Comparison of ENCODE assay signal across 1 cellular context in the genomic region with DNA sequence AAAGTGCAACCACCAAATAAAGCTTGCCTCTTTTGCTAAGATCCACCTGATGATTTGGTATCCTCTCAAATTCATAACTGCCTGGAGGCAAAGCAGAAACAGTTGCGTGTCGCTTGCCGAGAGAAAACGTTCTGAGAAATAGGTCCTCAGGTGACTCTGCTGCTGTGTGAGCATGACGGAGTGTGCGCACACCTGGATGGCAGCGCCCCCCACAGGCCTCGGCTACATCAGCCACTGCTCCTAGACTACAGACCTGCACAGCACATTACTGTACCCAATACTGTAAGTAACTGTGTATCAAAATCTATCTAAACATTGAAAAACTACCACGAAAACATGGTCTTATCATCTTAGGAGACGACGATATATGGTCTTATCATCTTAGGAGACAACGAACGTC.
TF ChIP-seq lines count a peak whose summit lies in the region.

No MANE protein-coding gene starts in this region.

TF ChIP-seq in HCT116, 20 proteins besides CTCF, POLR2A, EP300 and RAD21 (continued from another document):
- TF ChIP-seq, protein P1, sequence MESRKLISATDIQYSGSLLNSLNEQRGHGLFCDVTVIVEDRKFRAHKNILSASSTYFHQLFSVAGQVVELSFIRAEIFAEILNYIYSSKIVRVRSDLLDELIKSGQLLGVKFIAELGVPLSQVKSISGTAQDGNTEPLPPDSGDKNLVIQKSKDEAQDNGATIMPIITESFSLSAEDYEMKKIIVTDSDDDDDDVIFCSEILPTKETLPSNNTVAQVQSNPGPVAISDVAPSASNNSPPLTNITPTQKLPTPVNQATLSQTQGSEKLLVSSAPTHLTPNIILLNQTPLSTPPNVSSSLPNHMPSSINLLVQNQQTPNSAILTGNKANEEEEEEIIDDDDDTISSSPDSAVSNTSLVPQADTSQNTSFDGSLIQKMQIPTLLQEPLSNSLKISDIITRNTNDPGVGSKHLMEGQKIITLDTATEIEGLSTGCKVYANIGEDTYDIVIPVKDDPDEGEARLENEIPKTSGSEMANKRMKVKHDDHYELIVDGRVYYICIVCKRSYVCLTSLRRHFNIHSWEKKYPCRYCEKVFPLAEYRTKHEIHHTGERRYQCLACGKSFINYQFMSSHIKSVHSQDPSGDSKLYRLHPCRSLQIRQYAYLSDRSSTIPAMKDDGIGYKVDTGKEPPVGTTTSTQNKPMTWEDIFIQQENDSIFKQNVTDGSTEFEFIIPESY (IDR thresholded peaks at IDR 0.05; ENCODE audit: extremely low read depth, insufficient replicate concordance, low read length) = no peak
- no peak for TF ChIP-seq SIN3A (IDR thresholded peaks at IDR 0.05; ENCODE audit: low read depth)
- TF ChIP-seq SRF (IDR thresholded peaks at IDR 0.05; ENCODE audit: low read depth) = no peak
- TF ChIP-seq TCF7L2 (IDR thresholded peaks at IDR 0.05; ENCODE audit: borderline replicate concordance, extremely low read depth, insufficient read depth, insufficient read length) = no peak
- TF ChIP-seq JUND (IDR thresholded peaks at IDR 0.05) = no peak
- no peak for TF ChIP-seq EZH2phosphoT487 (IDR thresholded peaks at IDR 0.05; ENCODE audit: borderline replicate concordance)
- no peak for TF ChIP-seq ELF1 (IDR thresholded peaks at IDR 0.05; ENCODE audit: borderline replicate concordance, low read depth)
